10 cellular contexts compared by ENCODE assay signal in the genomic region with DNA sequence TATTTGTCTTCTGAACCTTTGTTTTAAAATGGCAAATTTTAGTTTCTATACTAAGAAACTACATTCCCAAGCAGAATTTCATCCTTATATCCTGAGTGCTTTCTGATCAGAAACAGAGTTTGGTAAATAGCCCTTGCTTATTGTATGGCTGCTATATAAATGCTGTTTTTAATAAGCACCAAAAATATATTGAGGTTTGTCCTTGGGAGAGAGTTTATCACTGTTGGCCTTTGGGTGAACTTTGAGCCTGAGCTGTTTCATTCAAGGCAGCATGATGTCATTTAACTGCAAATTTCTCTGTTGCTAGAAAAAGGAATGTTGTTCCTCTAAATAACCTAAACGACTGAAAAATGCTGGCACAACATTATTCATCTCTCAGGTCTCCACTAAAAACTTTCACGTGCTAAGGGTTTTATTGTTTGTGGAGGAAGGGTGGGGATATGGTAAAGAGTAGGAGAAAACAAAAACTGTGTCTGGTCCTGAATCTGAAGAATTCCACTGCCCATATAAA.
A peak's percentile ranks its signal among the peaks of the same experiment; 100 is the strongest.
DNase-seq lines count a peak whose midpoint lies in the region; ATAC-seq and TF ChIP-seq lines count a peak whose summit lies in the region.
"Had no signal": no experiment of that assay in that cellular context is flagged by ENCODE, and none has a peak within 500 bp of the region (broad histone marks: within the 10 kb centered on the region; RNA-seq: fewer than 3 reads in every experiment).

No MANE protein-coding gene starts in this region.

- no peaks in the 10 kb centered on the region for H3K9me3 Mint-ChIP-seq in activated CD4-positive, alpha-beta T cell treated with anti-CD3 and anti-CD28 coated beads, Interleukin-2, amount 10 ng/mL, durations not matched to agents 24 days and 14 days

- peaks cover 1% of the 10 kb centered on the region for H3K27me3 Mint-ChIP-seq in activated CD4-positive, alpha-beta T cell treated with anti-CD3 and anti-CD28 coated beads, Interleukin-2, amount 10 ng/mL, durations not matched to agents 24 days and 14 days

- DNase-seq in Caki2 (ENCODE audit: low read depth) (peak; percentile 17), HuH-7.5 (ENCODE audit: low spot score) (peak; percentile 48), coronary artery (ENCODE audit: low spot score) (no peak), myocyte (ENCODE audit: low read depth) (peak; percentile 18)
- DNase-seq in activated CD4-positive, alpha-beta T cell treated with anti-CD3 and anti-CD28 coated beads for 1 hour = no peak
- no peak for DNase-seq in stimulated activated naive CD4-positive, alpha-beta T cell treated with Interleukin-2 at 50 U/mL for 16 hours (lab: John Stamatoyannopoulos, UW)
- no peak for DNase-seq in activated CD4-positive, alpha-beta T cell treated with anti-CD3 and anti-CD28 coated beads, Interleukin-2, amount 10 ng/mL, durations not matched to agents 24 days and 14 days
- DNase-seq: DMS153 had no signal

- in situ Hi-C loops in Caki2 (cut with HindIII; ENCODE audit: low pct_unique_long_range_greater_than_20kb, low sequenced_read_pairs) = no loop called here

- H3K4me3 Mint-ChIP-seq in activated CD4-positive, alpha-beta T cell treated with anti-CD3 and anti-CD28 coated beads, Interleukin-2, amount 10 ng/mL, durations not matched to agents 24 days and 14 days = no peak overlapping the region

- peak overlapping the region; percentile 33 for H3K4me3 ChIP-seq in coronary artery

- peaks cover 6% of the 10 kb centered on the region for H3K4me1 Mint-ChIP-seq in activated CD4-positive, alpha-beta T cell treated with anti-CD3 and anti-CD28 coated beads, Interleukin-2, amount 10 ng/mL, durations not matched to agents 24 days and 14 days

- H3K36me3 Mint-ChIP-seq in activated CD4-positive, alpha-beta T cell treated with anti-CD3 and anti-CD28 coated beads, Interleukin-2, amount 10 ng/mL, durations not matched to agents 24 days and 14 days (ENCODE audit: low read depth) = no peaks in the 10 kb centered on the region

- intact Hi-C loops in activated CD4-positive, alpha-beta T cell treated with anti-CD3 and anti-CD28 coated beads, Interleukin-2, amount 10 ng/mL, durations not matched to agents 24 days and 14 days (cut with micrococcal nuclease) = no loop called here

- no peak for TF ChIP-seq CTCF in coronary artery (IDR thresholded peaks at IDR 0.05)

- peak overlapping the region in 1 of 2 donors; percentile 19 for H3K27ac ChIP-seq in coronary artery
- H3K27ac ChIP-seq: neutrophil had no signal

- no peak for ATAC-seq in GM21576 (IDR thresholded peaks at IDR 0.05; ENCODE audit: unreplicated experiment)

- no peak overlapping the region for H3K27ac Mint-ChIP-seq in activated CD4-positive, alpha-beta T cell treated with anti-CD3 and anti-CD28 coated beads, Interleukin-2, amount 10 ng/mL, durations not matched to agents 24 days and 14 days

Comparison
In these comparisons a context has a peak if more than half of its experiments do, and no peak if none do; other contexts are left out.
1. DNase-seq: peak in Caki2 (single experiment), HuH-7.5 (single experiment) and myocyte (single experiment); none in coronary artery (single experiment), activated CD4-positive, alpha-beta T cell treated with anti-CD3 and anti-CD28 coated beads for 1 hour (single experiment), stimulated activated naive CD4-positive, alpha-beta T cell treated with Interleukin-2 at 50 U/mL for 16 hours (single experiment) and activated CD4-positive, alpha-beta T cell treated with anti-CD3 and anti-CD28 coated beads, Interleukin-2, amount 10 ng/mL, durations not matched to agents 24 days and 14 days (single experiment).